ENCODE assay signal across 8 cellular contexts in the genomic region with DNA sequence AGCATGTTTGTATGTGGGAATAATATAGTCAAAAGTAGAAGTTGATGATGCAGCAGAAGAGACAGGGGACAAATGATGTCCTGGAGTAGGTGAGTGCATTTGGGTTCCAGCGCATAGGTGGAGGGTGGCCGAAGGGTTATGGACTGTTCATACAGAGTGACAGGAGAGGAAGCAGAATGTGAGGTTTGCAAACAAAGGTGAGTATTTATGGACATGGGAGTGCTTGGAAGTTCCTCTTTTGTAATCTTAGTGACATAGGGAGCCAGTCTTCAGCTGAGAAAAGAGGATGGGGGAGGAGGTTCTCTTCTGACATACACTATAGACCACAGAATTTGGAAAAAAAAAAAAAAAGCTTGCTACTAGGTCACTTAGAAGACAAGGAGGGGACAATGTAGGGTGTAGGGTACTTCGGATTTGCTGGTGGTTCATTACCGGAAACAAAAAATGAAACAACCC.
A peak's percentile ranks its signal among the peaks of the same experiment; 100 is the strongest.
DNase-seq lines count a peak whose midpoint lies in the region; ATAC-seq and TF ChIP-seq lines count a peak whose summit lies in the region.

No MANE protein-coding gene starts in this region.

- BruUV-seq in mammary epithelial cell (replicated peaks; lab: Mats Ljungman, UMichigan): no TSS peak

- 97% methylated on average over 4 of the region's 4 CpGs for WGBS in mammary epithelial cell (ENCODE audit: low coverage, missing lambda C conversion rate)
- WGBS in body of pancreas, 2 donors: 67 to 77% methylated on average over 4 of the region's 4 CpGs
- WGBS in sigmoid colon, 2 donors: 19 to 36% methylated on average over 4 of the region's 4 CpGs

- no peaks in the 10 kb centered on the region for H3K79me2 ChIP-seq in mammary epithelial cell (ENCODE audit: insufficient read depth, low read length)

- peak overlapping the region; percentile 88 for H2AFZ ChIP-seq in mammary epithelial cell (ENCODE audit: low read depth, low read length)

- H3K9me3 ChIP-seq in mammary epithelial cell (replicated peaks; ENCODE audit: insufficient read depth, low read length): no peaks in the 10 kb centered on the region
- H3K9me3 ChIP-seq in breast epithelium: peaks cover 0 to 4% of the 10 kb centered on the region in 2 donors
- H3K9me3 ChIP-seq in body of pancreas: no peaks in the 10 kb centered on the region
- no peaks in the 10 kb centered on the region for H3K9me3 ChIP-seq in sigmoid colon

- in situ Hi-C loops in mammary epithelial cell (cut with MboI; ENCODE audit: low sequenced_read_pairs in 2 of 2): no loop called here

- H3K9ac ChIP-seq in mammary epithelial cell (ENCODE audit: insufficient read depth, low read length): no peak overlapping the region

- H3K4me3 ChIP-seq in mammary epithelial cell (replicated peaks in 1 of 3; ENCODE audit: insufficient read depth in 1 of 3, low read depth in 2 of 3, low read length in 3 of 3): no peak overlapping the region
- peak overlapping the region in 1 of 3 donors; percentile 15 for H3K4me3 ChIP-seq in breast epithelium
- no peak overlapping the region for H3K4me3 ChIP-seq in body of pancreas
- H3K4me3 ChIP-seq in sigmoid colon: peak overlapping the region in 2 of 4 donors; percentile 29 to 31

- no peaks in the 10 kb centered on the region for H3K36me3 ChIP-seq in mammary epithelial cell (ENCODE audit: insufficient read depth, low read length)
- H3K36me3 ChIP-seq in breast epithelium: no peaks in the 10 kb centered on the region
- no peaks in the 10 kb centered on the region for H3K36me3 ChIP-seq in body of pancreas (replicated peaks in 1 of 2; ENCODE audit: insufficient read depth in 1 of 2, low read depth in 2 of 2)
- H3K36me3 ChIP-seq in sigmoid colon: no peaks in the 10 kb centered on the region

- TF ChIP-seq POLR2A in breast epithelium (IDR thresholded peaks at IDR 0.05): no peak
- TF ChIP-seq POLR2A in body of pancreas (IDR thresholded peaks at IDR 0.05): no peak
- no peak for TF ChIP-seq POLR2A in sigmoid colon (IDR thresholded peaks at IDR 0.05)

- no peak for TF ChIP-seq EP300 in sigmoid colon (IDR thresholded peaks at IDR 0.05)

- DNase-seq in mammary epithelial cell (no peak), breast epithelium (ENCODE audit: low spot score in 2 of 2) (no peak), body of pancreas (no peak), sigmoid colon (no peak), C1 segment of cervical spinal cord (lab: John Stamatoyannopoulos, UW) (no peak), NCI-H345 treated with DMSO at 0.1 percent for 48 hours (lab: John Stamatoyannopoulos, UW; ENCODE audit: unreplicated experiment) (no peak)
- DNase-seq in activated CD4-positive, alpha-beta T cell treated with anti-CD3 and anti-CD28 coated beads for 48 hours: no peak

- dilution Hi-C loops in mammary epithelial cell (cut with HindIII; ENCODE audit: low sequenced_read_pairs): no loop called here

- H3K27ac ChIP-seq in mammary epithelial cell (ENCODE audit: insufficient read depth, low read depth, low read length): no peak overlapping the region
- peak overlapping the region in 1 of 2 donors; percentile 81 for H3K27ac ChIP-seq in breast epithelium
- H3K27ac ChIP-seq in body of pancreas: peak overlapping the region in 3 of 4 donors; percentile 65 to 70 (median 70)
- H3K27ac ChIP-seq in sigmoid colon: peak overlapping the region; percentile 79 to 81 (median 80)

- no peaks in the 10 kb centered on the region for H3K27me3 ChIP-seq in mammary epithelial cell (ENCODE audit: insufficient read depth, low read length)
- H3K27me3 ChIP-seq in breast epithelium: no peaks in the 10 kb centered on the region
- H3K27me3 ChIP-seq in body of pancreas: no peaks in the 10 kb centered on the region
- H3K27me3 ChIP-seq in sigmoid colon: no peaks in the 10 kb centered on the region

- intact Hi-C loops in mammary epithelial cell (cut with micrococcal nuclease) (no loop called here), breast epithelium (cut with DNase I; ENCODE audit: low total_unique reads) (no loop called here), body of pancreas (cut with DNase I) (no loop called here), sigmoid colon (cut with DNase I) (no loop called here)

- peak; percentile 43 for ATAC-seq in HG03565 (IDR thresholded peaks at IDR 0.05; ENCODE audit: unreplicated experiment)
- ATAC-seq in body of pancreas: no peak

- TF ChIP-seq CTCF in mammary epithelial cell (conservative IDR thresholded peaks at IDR 0.05 in 1 of 2, IDR thresholded peaks at IDR 0.05 in 1 of 2; ENCODE audit: extremely low read depth in 1 of 2, insufficient read depth in 1 of 2, low read depth in 1 of 2, low read length in 2 of 2): no peak
- TF ChIP-seq CTCF in breast epithelium (IDR thresholded peaks at IDR 0.05): no peak
- TF ChIP-seq CTCF in body of pancreas (IDR thresholded peaks at IDR 0.05): no peak
- no peak for TF ChIP-seq CTCF in sigmoid colon (IDR thresholded peaks at IDR 0.05)

- CTCF ChIA-PET in mammary epithelial cell (lab: Charles Lee; ENCODE audit: low non-redundant PET): no interaction called here

- H4K20me1 ChIP-seq in mammary epithelial cell (ENCODE audit: insufficient read depth, low read length): no peaks in the 10 kb centered on the region

- H3K4me2 ChIP-seq in mammary epithelial cell (ENCODE audit: insufficient read depth, low read depth, low read length): peak overlapping the region; percentile 66

- H3K4me1 ChIP-seq in mammary epithelial cell (ENCODE audit: insufficient read depth, low read length): peaks cover 6% of the 10 kb centered on the region
- peaks cover 0 to 10% of the 10 kb centered on the region in 2 donors for H3K4me1 ChIP-seq in breast epithelium
- H3K4me1 ChIP-seq in body of pancreas: peaks cover 24% of the 10 kb centered on the region
- peaks cover 0 to 30% (median 20%) of the 10 kb centered on the region in 4 donors for H3K4me1 ChIP-seq in sigmoid colon
